ENCODE assay signal across 24 cellular contexts in genomic region chr5:4198461-4198860, GRCh38.
"Had no signal": no experiment of that assay in that cellular context is flagged by ENCODE, and none has a peak within 500 bp of the region (broad histone marks: within the 10 kb centered on the region; RNA-seq: fewer than 3 reads in every experiment).

No MANE protein-coding gene starts in this region.

- H3K27me3 Mint-ChIP-seq: activated naive CD8-positive, alpha-beta T cell treated with anti-CD3 and anti-CD28 coated beads, Interleukin-2, amount 10 ng/mL, durations not matched to agents 7 days and 5 days had no signal

- H3K36me3 ChIP-seq: adrenal gland had no signal

- H3K36me3 Mint-ChIP-seq: activated naive CD8-positive, alpha-beta T cell treated with anti-CD3 and anti-CD28 coated beads, Interleukin-2, amount 10 ng/mL, durations not matched to agents 7 days and 5 days had no signal

- H3K4me1 ChIP-seq: adrenal gland had no signal

- H3K4me1 Mint-ChIP-seq: activated naive CD8-positive, alpha-beta T cell treated with anti-CD3 and anti-CD28 coated beads, Interleukin-2, amount 10 ng/mL, durations not matched to agents 7 days and 5 days had no signal

- H3K9me3 ChIP-seq: adrenal gland, SK-N-SH had no signal

- ATAC-seq: activated CD8-positive, alpha-beta T cell treated with anti-CD3 and anti-CD28 coated beads, Interleukin-2, amount 10 ng/mL, durations not matched to agents 7 days and 5 days; Right ventricle myocardium inferior had no signal

- H3K27me3 ChIP-seq: adrenal gland had no signal

- H3K4me2 ChIP-seq: SK-N-SH had no signal

- H3K27ac Mint-ChIP-seq: activated CD8-positive, alpha-beta T cell treated with anti-CD3 and anti-CD28 coated beads, Interleukin-2, amount 10 ng/mL, durations not matched to agents 7 days and 5 days; activated naive CD8-positive, alpha-beta T cell treated with anti-CD3 and anti-CD28 coated beads, Interleukin-2, amount 10 ng/mL, durations not matched to agents 7 days and 5 days had no signal

- H3K9me3 Mint-ChIP-seq: activated naive CD8-positive, alpha-beta T cell treated with anti-CD3 and anti-CD28 coated beads, Interleukin-2, amount 10 ng/mL, durations not matched to agents 7 days and 5 days had no signal

- H3K4me3 ChIP-seq: adrenal gland had no signal

- DNase-seq: activated CD4-positive, alpha-beta T cell treated with anti-CD3 and anti-CD28 coated beads for 48 hours; activated CD4-positive, alpha-beta T cell treated with anti-CD3 and anti-CD28 coated beads, Interleukin-2, amount 50 U/mL, for 4 hours; activated CD4-positive, CD25-positive, alpha-beta regulatory T cell treated with anti-CD3 and anti-CD28 coated beads, Interleukin-2, amount 50 U/mL, for 72 hours; activated CD8-positive, alpha-beta memory T cell treated with anti-CD3 and anti-CD28 coated beads, Interleukin-2, amount 50 U/mL, for 48 hours; activated CD8-positive, alpha-beta T cell treated with anti-CD3 and anti-CD28 coated beads, Interleukin-2, amount 10 ng/mL, durations not matched to agents 7 days and 5 days; activated naive CD4-positive, alpha-beta T cell treated with anti-CD3 and anti-CD28 coated beads, Interleukin-2, amount 50 U/mL, for 16 hours; activated naive CD8-positive, alpha-beta T cell treated with anti-CD3 and anti-CD28 coated beads, Interleukin-2, amount 10 ng/mL, durations not matched to agents 7 days and 5 days; activated T-cell treated with anti-CD3 and anti-CD28 coated beads, Interleukin-2, amount 50 U/mL, for 1 hour; adrenal gland; anterior cingulate cortex; cerebellar nuclear complex; Kasumi-1; KBM-7; NCI-H1092; NCI-H1417; NCI-H1930; NCI-H2171 treated with DMSO at 0.1 percent for 48 hours; NCI-H345; NCI-H510A; NCI-H69; RPMI8226; SK-N-SH; T-helper 1 cell had no signal

- H3K27ac ChIP-seq: adrenal gland had no signal

- H3K4me3 Mint-ChIP-seq: activated CD8-positive, alpha-beta T cell treated with anti-CD3 and anti-CD28 coated beads, Interleukin-2, amount 10 ng/mL, durations not matched to agents 7 days and 5 days; activated naive CD8-positive, alpha-beta T cell treated with anti-CD3 and anti-CD28 coated beads, Interleukin-2, amount 10 ng/mL, durations not matched to agents 7 days and 5 days had no signal

- H3K9me2 ChIP-seq: SK-N-SH had no signal

- H3K9ac ChIP-seq: SK-N-SH had no signal
